In genomic region chr10:25441270-25441669, GRCh38 we compare ENCODE assay signal across 20 cellular contexts.
"Had no signal": no experiment of that assay in that cellular context is flagged by ENCODE, and none has a peak within 500 bp of the region (broad histone marks: within the 10 kb centered on the region; RNA-seq: fewer than 3 reads in every experiment).

No MANE protein-coding gene starts in this region.

- H3K4me1 ChIP-seq: breast epithelium, esophagus muscularis mucosa, lower lobe of right lung, pancreas, transverse colon, vagina had no signal

- ATAC-seq: activated CD4-positive, CD25-positive, alpha-beta regulatory T cell treated with anti-CD3 and anti-CD28 coated beads, Interleukin-2, amount 50 U/mL, for 24 hours; activated naive CD8-positive, alpha-beta T cell treated with anti-CD3 and anti-CD28 coated beads, Interleukin-2, amount 50 U/mL, for 24 hours; activated T-helper 17 cell treated with anti-CD3 and anti-CD28 coated beads, Interleukin-2, amount 50 U/mL, for 72 hours; lower lobe of right lung; pancreas had no signal

- DNase-seq: activated naive CD4-positive, alpha-beta T cell treated with anti-CD3 and anti-CD28 coated beads for 36 hours; activated naive CD8-positive, alpha-beta T cell treated with anti-CD3 and anti-CD28 coated beads, Interleukin-2, amount 50 U/mL, for 24 hours; activated T-cell treated with anti-CD3 and anti-CD28 coated beads for 4 hours; aorta; glutamatergic neuron; immature natural killer cell; lower lobe of right lung; naive B cell; pancreas; retina; stimulated activated CD4-positive, alpha-beta T cell treated with anti-CD3 and anti-CD28 coated beads, Interleukin-4, amount 100 ng/mL, for 4 hours; stimulated activated CD8-positive, alpha-beta memory T cell treated with anti-CD3 and anti-CD28 coated beads, Interleukin-4, amount 100 ng/mL, for 48 hours; stimulated activated naive CD4-positive, alpha-beta T cell treated with Interleukin-2 at 50 U/mL for 16 hours; transverse colon had no signal

- H3K9me3 ChIP-seq: breast epithelium, esophagus muscularis mucosa, lower lobe of right lung, pancreas, transverse colon, vagina had no signal

- H3K27ac ChIP-seq: breast epithelium, esophagus muscularis mucosa, lower lobe of right lung, pancreas, skin epidermis, transverse colon, vagina had no signal

- H3K27me3 ChIP-seq: breast epithelium, esophagus muscularis mucosa, pancreas, transverse colon, vagina had no signal

- H3K4me3 ChIP-seq: breast epithelium, esophagus muscularis mucosa, lower lobe of right lung, pancreas, skin epidermis, transverse colon, vagina had no signal
